1 cellular context compared by ENCODE assay signal in genomic region chr17:2391597-2392251, GRCh38.
TF ChIP-seq lines count a peak whose summit lies in the region.

No MANE protein-coding gene starts in this region.

TF ChIP-seq in GM12878, 131 proteins besides CTCF, POLR2A, EP300 and RAD21:
- TF ChIP-seq PBX3 (IDR thresholded peaks at IDR 0.05; ENCODE audit: insufficient replicate concordance, low read depth, low read length) (peak; percentile 13), SREBF1 (IDR thresholded peaks at IDR 0.05; ENCODE audit: low read length) (no peak), PKNOX1 (IDR thresholded peaks at IDR 0.05) (peak; percentile 22; the same call in 1 of the 2 replicates)
